17 cellular contexts compared by ENCODE assay signal in genomic region chrX:14125451-14125850, GRCh38.
"Had no signal": no experiment of that assay in that cellular context is flagged by ENCODE, and none has a peak within 500 bp of the region (broad histone marks: within the 10 kb centered on the region; RNA-seq: fewer than 3 reads in every experiment).

No MANE protein-coding gene starts in this region.

- H3K27me3 ChIP-seq: cardiac muscle cell, thyroid gland had no signal

- H3K4me3 ChIP-seq: cardiac muscle cell, thyroid gland had no signal

- H3K4me3 Mint-ChIP-seq: activated CD4-positive, alpha-beta memory T cell treated with anti-CD3 and anti-CD28 coated beads, Interleukin-2, amount 10 ng/mL, durations not matched to agents 7 days and 5 days; activated CD4-positive, alpha-beta T cell treated with anti-CD3 and anti-CD28 coated beads for 36 hours; activated CD8-positive, alpha-beta memory T cell treated with anti-CD3 and anti-CD28 coated beads, Interleukin-2, amount 10 ng/mL, durations not matched to agents 7 days and 5 days; activated naive CD8-positive, alpha-beta T cell treated with anti-CD3 and anti-CD28 coated beads for 36 hours; activated T-helper 17 cell treated with anti-CD3 and anti-CD28 coated beads, Interleukin-2, amount 50 U/mL, for 72 hours; effector memory CD8-positive, alpha-beta T cell; naive thymus-derived CD8-positive, alpha-beta T cell; WTC11 had no signal

- H3K9ac ChIP-seq: parathyroid adenoma had no signal

- H3K27ac ChIP-seq: cardiac muscle cell, parathyroid adenoma, thyroid gland had no signal

- H3K36me3 ChIP-seq: cardiac muscle cell, thyroid gland had no signal

- H3K27me3 Mint-ChIP-seq: activated CD4-positive, alpha-beta memory T cell treated with anti-CD3 and anti-CD28 coated beads, Interleukin-2, amount 10 ng/mL, durations not matched to agents 7 days and 5 days; activated CD8-positive, alpha-beta memory T cell treated with anti-CD3 and anti-CD28 coated beads, Interleukin-2, amount 10 ng/mL, durations not matched to agents 7 days and 5 days; activated naive CD8-positive, alpha-beta T cell treated with anti-CD3 and anti-CD28 coated beads for 36 hours had no signal

- H3K36me3 Mint-ChIP-seq: activated CD8-positive, alpha-beta memory T cell treated with anti-CD3 and anti-CD28 coated beads, Interleukin-2, amount 10 ng/mL, durations not matched to agents 7 days and 5 days; activated naive CD8-positive, alpha-beta T cell treated with anti-CD3 and anti-CD28 coated beads for 36 hours; naive thymus-derived CD8-positive, alpha-beta T cell; WTC11 had no signal

- H3K9me3 Mint-ChIP-seq: activated CD4-positive, alpha-beta memory T cell treated with anti-CD3 and anti-CD28 coated beads, Interleukin-2, amount 10 ng/mL, durations not matched to agents 7 days and 5 days; activated naive CD8-positive, alpha-beta T cell treated with anti-CD3 and anti-CD28 coated beads for 36 hours; activated T-helper 17 cell treated with anti-CD3 and anti-CD28 coated beads, Interleukin-2, amount 50 U/mL, for 72 hours; effector memory CD8-positive, alpha-beta T cell; WTC11 had no signal

- H3K9me3 ChIP-seq: thyroid gland had no signal

- DNase-seq: activated CD4-positive, alpha-beta memory T cell treated with anti-CD3 and anti-CD28 coated beads, Interleukin-2, amount 10 ng/mL, durations not matched to agents 7 days and 5 days; activated CD4-positive, alpha-beta T cell treated with anti-CD3 and anti-CD28 coated beads for 36 hours; activated CD8-positive, alpha-beta memory T cell treated with anti-CD3 and anti-CD28 coated beads, Interleukin-2, amount 10 ng/mL, durations not matched to agents 7 days and 5 days; activated naive CD4-positive, alpha-beta T cell; activated naive CD8-positive, alpha-beta T cell treated with anti-CD3 and anti-CD28 coated beads for 36 hours; amniotic stem cell; effector memory CD8-positive, alpha-beta T cell; naive thymus-derived CD8-positive, alpha-beta T cell; stimulated activated CD4-positive, alpha-beta T cell treated with anti-CD3 and anti-CD28 coated beads, Interleukin-12 subunit alpha, Interleukin-12 subunit beta, amount 100 ng/mL, for 4 hours; stimulated activated CD4-positive, alpha-beta T cell treated with anti-CD3 and anti-CD28 coated beads, Interleukin-1b, Interleukin-23, amount 100 ng/mL, for 48 hours; stimulated activated CD8-positive, alpha-beta memory T cell treated with anti-CD3 and anti-CD28 coated beads, Interleukin-4, amount 100 ng/mL, for 48 hours; stimulated activated naive CD4-positive, alpha-beta T cell; thyroid gland had no signal

- H3K4me1 Mint-ChIP-seq: activated CD4-positive, alpha-beta memory T cell treated with anti-CD3 and anti-CD28 coated beads, Interleukin-2, amount 10 ng/mL, durations not matched to agents 7 days and 5 days; activated CD4-positive, alpha-beta T cell treated with anti-CD3 and anti-CD28 coated beads for 36 hours; activated CD8-positive, alpha-beta memory T cell treated with anti-CD3 and anti-CD28 coated beads, Interleukin-2, amount 10 ng/mL, durations not matched to agents 7 days and 5 days; activated naive CD8-positive, alpha-beta T cell treated with anti-CD3 and anti-CD28 coated beads for 36 hours; activated T-helper 17 cell treated with anti-CD3 and anti-CD28 coated beads, Interleukin-2, amount 50 U/mL, for 72 hours; naive thymus-derived CD8-positive, alpha-beta T cell; WTC11 had no signal

- ATAC-seq: activated CD4-positive, alpha-beta T cell treated with anti-CD3 and anti-CD28 coated beads for 36 hours; activated CD8-positive, alpha-beta memory T cell treated with anti-CD3 and anti-CD28 coated beads, Interleukin-2, amount 10 ng/mL, durations not matched to agents 7 days and 5 days; activated T-helper 17 cell treated with anti-CD3 and anti-CD28 coated beads, Interleukin-2, amount 50 U/mL, for 72 hours; effector memory CD8-positive, alpha-beta T cell; naive thymus-derived CD8-positive, alpha-beta T cell; WTC11 had no signal

- H3K4me1 ChIP-seq: parathyroid adenoma, thyroid gland had no signal
